In genomic region chr5:1799602-1800469, GRCh38 we compare ENCODE assay signal across 8 cellular contexts. TPM values are rescaled to one million over a fixed set of nuclear protein-coding genes. Genes with fewer than 3 reads are reported as not detected.
A peak's percentile ranks its signal among the peaks of the same experiment; 100 is the strongest.
DNase-seq lines count a peak whose midpoint lies in the region; ATAC-seq and TF ChIP-seq lines count a peak whose summit lies in the region.

Gene MRPL36 (minus strand): TSS chr5:1799837. CDS start chr5:1798935, 902 bp downstream.

- TF ChIP-seq POLR2A in GM18951 (IDR thresholded peaks at IDR 0.05; ENCODE audit: extremely low read depth, insufficient read depth, insufficient read length): peak; percentile 75

- H3K79me2 ChIP-seq in smooth muscle cell (ENCODE audit: low read depth): peaks cover 41% of the 10 kb centered on the region

- peak; percentile 10 for TF ChIP-seq CTCF in AG04449 (IDR thresholded peaks at IDR 0.05; ENCODE audit: insufficient read depth, low read length, missing control alignments)
- TF ChIP-seq CTCF in cardiac fibroblast (IDR thresholded peaks at IDR 0.05; ENCODE audit: low read depth, low read length): no peak
- no peak for TF ChIP-seq CTCF in smooth muscle cell (IDR thresholded peaks at IDR 0.05; ENCODE audit: borderline replicate concordance, insufficient read depth, poor library complexity, severe bottlenecking)

- no peaks in the 10 kb centered on the region for H3F3A ChIP-seq in smooth muscle cell (ENCODE audit: low read depth)

- no peaks in the 10 kb centered on the region for H3K27me3 ChIP-seq in smooth muscle cell (ENCODE audit: low read depth)

- in situ Hi-C loops in GM18951 (cut with MboI; ENCODE audit: low sequenced_read_pairs, unreplicated experiment): no loop called here

- no peaks in the 10 kb centered on the region for H4K20me1 ChIP-seq in smooth muscle cell (ENCODE audit: low read depth)

- H2AFZ ChIP-seq in smooth muscle cell (ENCODE audit: low read depth): peak within 1 kb of the TSS; percentile 91

- peak within 1 kb of the TSS; percentile 93 for H3K4me2 ChIP-seq in smooth muscle cell

- H3K9me3 ChIP-seq in smooth muscle cell (replicated peaks; ENCODE audit: low read depth): no peaks in the 10 kb centered on the region

- peak within 1 kb of the TSS; percentile 81 for H3K27ac ChIP-seq in smooth muscle cell (ENCODE audit: low read depth)

- 1% methylated on average over 54 of the region's 68 CpGs for WGBS in smooth muscle cell (ENCODE audit: low lambda C conversion rate)

- peaks cover 10% of the 10 kb centered on the region for H3K4me1 ChIP-seq in smooth muscle cell (ENCODE audit: low read depth)

- H3K36me3 ChIP-seq in smooth muscle cell (ENCODE audit: low read depth): no peaks in the 10 kb centered on the region

- H3K4me3 ChIP-seq in AG04449 (ENCODE audit: low read depth, low read length) (peak within 1 kb of the TSS; percentile 93), cardiac fibroblast (replicated peaks in 1 of 2; ENCODE audit: low read depth in 2 of 2, low read length in 2 of 2) (peak within 1 kb of the TSS; percentile 76 to 96), smooth muscle cell (peak within 1 kb of the TSS; percentile 87)

- DNase-seq in AG04449 (ENCODE audit: low read depth, low spot score) (no peak), NCI-H446 (lab: John Stamatoyannopoulos, UW) (peak; percentile 88 to 98), cardiac fibroblast (ENCODE audit: low read depth in 2 of 2) (peak; percentile 91 to 94), iPS-NIHi7 (ENCODE audit: extremely low spot score) (peak; percentile 98), smooth muscle cell (lab: John Stamatoyannopoulos, UW; ENCODE audit: unreplicated experiment) (peak; percentile 88)
- DNase-seq in activated CD4-positive, CD25-positive, alpha-beta regulatory T cell (lab: John Stamatoyannopoulos, UW): peak; percentile 88 to 93 (median 90)

- peak; percentile 52 for ATAC-seq in HG03280 (IDR thresholded peaks at IDR 0.05; ENCODE audit: unreplicated experiment)

- POLR2A ChIA-PET in AG04449 (lab: Yijun Ruan, JAX): interaction anchor here (1.0 kb wide), 1 partner anchor 10 kb away, joined by 4 read pairs; no protein-coding TSS in a partner anchor

- peak within 1 kb of the TSS; percentile 89 for H3K9ac ChIP-seq in smooth muscle cell (ENCODE audit: low read depth)

- CTCF ChIA-PET in AG04449 (lab: Yijun Ruan, JAX): interaction anchor here (1.0 to 2.1 kb wide), 5 partner anchors 10 to 36 kb away, joined by 3 to 7 read pairs (median 6); no protein-coding TSS in a partner anchor

RNA-seq across cellular contexts. Expression of gene MRPL36, which starts in this region (rescaled TPM):
- 42.9 and 51.0 TPM in 2 replicates for total RNA-seq in smooth muscle cell
- 110 and 126 TPM in 2 replicates for polyA plus RNA-seq in smooth muscle cell
